1 cellular context compared by ENCODE assay signal in genomic region chr11:10444725-10445286, GRCh38.
TF ChIP-seq lines count a peak whose summit lies in the region.

No MANE protein-coding gene starts in this region.

TF ChIP-seq in IMR-90, 13 proteins besides CTCF, POLR2A, EP300 and RAD21:
- TF ChIP-seq SMC3 (IDR thresholded peaks at IDR 0.05; ENCODE audit: low read depth, low read length) (no peak), USF2 (IDR thresholded peaks at IDR 0.05; ENCODE audit: low read depth, low read length) (no peak), ELK1 (IDR thresholded peaks at IDR 0.05; ENCODE audit: borderline replicate concordance, low read depth, low read length) (no peak), MAZ (IDR thresholded peaks at IDR 0.05; ENCODE audit: borderline replicate concordance, low read depth, low read length) (no peak), MXI1 (IDR thresholded peaks at IDR 0.05; ENCODE audit: borderline replicate concordance, low read depth, low read length) (no peak)
